In the genomic region with DNA sequence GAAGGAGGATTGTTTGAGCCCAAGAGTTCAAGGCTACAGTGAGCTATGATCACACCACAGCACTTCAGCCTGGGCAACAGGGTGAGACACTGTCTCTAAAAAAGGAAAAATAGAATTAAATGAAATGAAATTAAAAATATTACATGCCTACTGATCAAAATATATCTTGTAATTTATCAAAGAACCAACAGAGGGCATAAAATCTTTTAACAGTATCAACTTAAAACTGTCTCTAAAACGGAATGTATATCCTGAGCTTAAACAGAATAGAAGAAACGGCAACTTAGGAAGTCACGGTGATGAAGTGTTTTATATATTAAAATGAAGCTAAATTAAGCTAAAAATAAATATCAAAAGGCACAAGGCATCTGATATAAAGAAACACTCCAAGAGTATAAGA, we compare ENCODE assay signal across 13 cellular contexts.
A peak's percentile ranks its signal among the peaks of the same experiment; 100 is the strongest.
DNase-seq lines count a peak whose midpoint lies in the region; ATAC-seq and TF ChIP-seq lines count a peak whose summit lies in the region.
"Had no signal": no experiment of that assay in that cellular context is flagged by ENCODE, and none has a peak within 500 bp of the region (broad histone marks: within the 10 kb centered on the region; RNA-seq: fewer than 3 reads in every experiment).

No MANE protein-coding gene starts in this region.

- peaks cover under 1% of the 10 kb centered on the region for H3K9me3 ChIP-seq in left ventricle myocardium inferior (replicated peaks)
- no peaks in the 10 kb centered on the region for H3K9me3 ChIP-seq in heart left ventricle
- no peaks in the 10 kb centered on the region for H3K9me3 ChIP-seq in PC-9 (ENCODE audit: insufficient read depth, low read depth)
- no peaks in the 10 kb centered on the region for H3K9me3 ChIP-seq in MG63

- no TSS peak for BruUV-seq in PC-9 (replicated peaks; lab: Mats Ljungman, UMichigan)

- intact Hi-C loops in left ventricle myocardium inferior (cut with micrococcal nuclease), result no loop called here
- intact Hi-C loops in heart left ventricle (cut with DNase I), result no loop called here
- intact Hi-C loops in PC-9 (cut with micrococcal nuclease; ENCODE audit: unreplicated experiment), result no loop called here

- no peak overlapping the region for H2AFZ ChIP-seq in PC-9

- H4K20me1 ChIP-seq in PC-9 (ENCODE audit: insufficient read depth), result no peaks in the 10 kb centered on the region
- H4K20me1 ChIP-seq: BLaER1 treated with 17β-estradiol and CSF1 and Interleukin-3, amounts not matched to agents 10 nM and 100 nM had no signal

- CTCF ChIA-PET in PC-9 (lab: Charles Lee), result no interaction called here

- H3K9me2 ChIP-seq in PC-9 (ENCODE audit: insufficient read depth), result no peaks in the 10 kb centered on the region

- H3K4me2 ChIP-seq in PC-9, result no peak overlapping the region
- H3K4me2 ChIP-seq: BLaER1 treated with 17β-estradiol and CSF1 and Interleukin-3, amounts not matched to agents 10 nM and 100 nM had no signal

- 12 to 27% (median 20%) methylated on average over 3 of the region's 3 CpGs for WGBS in heart left ventricle, 4 donors

- H3K4me3 ChIP-seq in left ventricle myocardium inferior (no peak overlapping the region), heart left ventricle (no peak overlapping the region), PC-9 (no peak overlapping the region), epithelial cell of proximal tubule (ENCODE audit: low read depth, low read length) (no peak overlapping the region), MG63 (no peak overlapping the region)
- H3K4me3 ChIP-seq: BLaER1 treated with 17β-estradiol and CSF1 and Interleukin-3, amounts not matched to agents 10 nM and 100 nM had no signal

- no peaks in the 10 kb centered on the region for H3K79me2 ChIP-seq in PC-9 (ENCODE audit: low read depth)

- H3K27ac ChIP-seq in left ventricle myocardium inferior (replicated peaks), result no peak overlapping the region
- H3K27ac ChIP-seq in heart left ventricle, result no peak overlapping the region
- no peak overlapping the region for H3K27ac ChIP-seq in PC-9
- H3K27ac ChIP-seq: BLaER1 treated with 17β-estradiol and CSF1 and Interleukin-3, amounts not matched to agents 10 nM and 100 nM had no signal

- TF ChIP-seq POLR2A in heart left ventricle (IDR thresholded peaks at IDR 0.05), result no peak

- peak; percentile 17 for TF ChIP-seq CTCF in left ventricle myocardium inferior (IDR thresholded peaks at IDR 0.05; ENCODE audit: borderline replicate concordance)
- TF ChIP-seq CTCF in heart left ventricle (IDR thresholded peaks at IDR 0.05), result peak in 2 of 12 donors; percentile 12 to 15
- TF ChIP-seq CTCF in PC-9 (conservative IDR thresholded peaks at IDR 0.05), result peak; percentile 57
- peak; percentile 4 for TF ChIP-seq CTCF in epithelial cell of proximal tubule (conservative IDR thresholded peaks at IDR 0.05; ENCODE audit: low read depth, low read length)

- no peaks in the 10 kb centered on the region for H3F3A ChIP-seq in PC-9 (ENCODE audit: insufficient read depth, low read depth)

- H3K36me3 ChIP-seq in left ventricle myocardium inferior (no peaks in the 10 kb centered on the region), heart left ventricle (no peaks in the 10 kb centered on the region), PC-9 (ENCODE audit: low read depth) (no peaks in the 10 kb centered on the region), MG63 (no peaks in the 10 kb centered on the region)
- H3K36me3 ChIP-seq: BLaER1 treated with 17β-estradiol and CSF1 and Interleukin-3, amounts not matched to agents 10 nM and 100 nM had no signal

- POLR2A ChIA-PET in PC-9 (lab: Charles Lee; ENCODE audit: unreplicated experiment), result interaction anchor here (0.6 to 0.7 kb wide), 2 partner anchors 39 to 829 kb away, joined by 3 to 7 read pairs; no protein-coding TSS in a partner anchor

- DNase-seq in left ventricle myocardium inferior (no peak), heart left ventricle (no peak), PC-9 (no peak), epithelial cell of proximal tubule (ENCODE audit: low read depth) (no peak), MG63 (no peak), SK-N-DZ (ENCODE audit: low spot score) (no peak), COLO668 (lab: John Stamatoyannopoulos, UW; ENCODE audit: unreplicated experiment) (no peak), anterior cingulate cortex (lab: John Stamatoyannopoulos, UW) (no peak)
- DNase-seq: activated naive CD8-positive, alpha-beta T cell treated with anti-CD3 and anti-CD28 coated beads, Interleukin-2, amount 50 U/mL, for 24 hours; left colon; NCI-H2029; stimulated activated CD4-positive, alpha-beta T cell treated with anti-CD3 and anti-CD28 coated beads, Interleukin-4, amount 100 ng/mL, for 4 hours had no signal

- H3K4me1 ChIP-seq in left ventricle myocardium inferior (no peaks in the 10 kb centered on the region), heart left ventricle (no peaks in the 10 kb centered on the region), PC-9 (replicated peaks; ENCODE audit: insufficient read depth) (no peaks in the 10 kb centered on the region)
- H3K4me1 ChIP-seq: BLaER1 treated with 17β-estradiol and CSF1 and Interleukin-3, amounts not matched to agents 10 nM and 100 nM had no signal

- ATAC-seq in heart left ventricle, result no peak
- ATAC-seq: activated naive CD8-positive, alpha-beta T cell treated with anti-CD3 and anti-CD28 coated beads, Interleukin-2, amount 50 U/mL, for 24 hours; left colon had no signal

- peaks cover 20% of the 10 kb centered on the region for H3K27me3 ChIP-seq in left ventricle myocardium inferior (ENCODE audit: low read depth)
- peaks cover 0 to 17% (median 0%) of the 10 kb centered on the region in 9 donors for H3K27me3 ChIP-seq in heart left ventricle
- no peaks in the 10 kb centered on the region for H3K27me3 ChIP-seq in PC-9 (ENCODE audit: insufficient read depth, low read depth)
- no peaks in the 10 kb centered on the region for H3K27me3 ChIP-seq in MG63
- H3K27me3 ChIP-seq: BLaER1 treated with 17β-estradiol and CSF1 and Interleukin-3, amounts not matched to agents 10 nM and 100 nM had no signal
